ENCODE assay signal across 23 cellular contexts in the genomic region with DNA sequence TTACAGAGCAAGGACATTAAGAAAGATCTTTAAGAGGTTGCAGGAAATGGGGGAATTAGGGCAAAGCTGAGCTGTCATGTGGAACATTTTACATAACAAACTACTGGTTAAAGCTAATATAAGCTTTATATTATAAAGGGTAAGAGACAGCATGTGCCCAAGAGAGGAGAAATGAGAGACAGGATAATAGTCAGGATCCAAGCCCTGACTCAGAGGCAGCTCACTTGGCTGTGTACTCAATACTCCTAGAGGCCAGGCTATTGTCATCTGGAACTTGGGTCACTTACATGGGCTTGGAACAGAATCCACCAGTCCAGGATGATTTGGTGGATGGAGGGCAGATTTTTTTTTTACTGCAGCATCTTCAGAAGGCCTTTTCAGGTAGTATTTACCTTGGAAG.
"Had no signal": no experiment of that assay in that cellular context is flagged by ENCODE, and none has a peak within 500 bp of the region (broad histone marks: within the 10 kb centered on the region; RNA-seq: fewer than 3 reads in every experiment).

No MANE protein-coding gene starts in this region.

- H3K4me3 ChIP-seq: body of pancreas, colonic mucosa, heart left ventricle, lung, mucosa of descending colon, sigmoid colon, stomach, thyroid gland, uterus had no signal

- ATAC-seq: body of pancreas; esophagus mucosa; heart left ventricle; left colon; mucosa of descending colon; naive thymus-derived CD4-positive, alpha-beta T cell; T-cell had no signal

- H3K27ac ChIP-seq: body of pancreas, colonic mucosa, heart left ventricle, sigmoid colon, stomach, thyroid gland, uterus had no signal

- H3K4me1 Mint-ChIP-seq: T-cell had no signal

- H3K4me1 ChIP-seq: colonic mucosa, heart left ventricle, stomach, uterus had no signal

- H3K27ac Mint-ChIP-seq: activated naive CD8-positive, alpha-beta T cell; naive thymus-derived CD4-positive, alpha-beta T cell; T-cell had no signal

- H3K9me3 ChIP-seq: body of pancreas, colonic mucosa, heart left ventricle, mucosa of descending colon, sigmoid colon, stomach, thyroid gland, uterus had no signal

- H3K36me3 Mint-ChIP-seq: activated naive CD8-positive, alpha-beta T cell; T-cell had no signal

- DNase-seq: activated CD4-positive, alpha-beta T cell treated with anti-CD3 and anti-CD28 coated beads, Interleukin-2, amount 50 U/mL, for 1 hour; activated CD8-positive, alpha-beta memory T cell treated with anti-CD3 and anti-CD28 coated beads for 24 hours; activated gamma-delta T cell treated with Interleukin-2 at 50 U/mL for 16 hours; amygdala; body of pancreas; central memory CD4-positive, alpha-beta T cell; colonic mucosa; foreskin melanocyte; heart left ventricle; left colon; mucosa of descending colon; naive thymus-derived CD4-positive, alpha-beta T cell; occipital lobe; sigmoid colon; stimulated activated CD4-positive, alpha-beta T cell treated with anti-CD3 and anti-CD28 coated beads, Interleukin-1b, Interleukin-23, amount 100 ng/mL, for 48 hours; stomach; T-cell; T-helper 9 cell; thyroid gland; uterus had no signal

- H3K27me3 ChIP-seq: body of pancreas, colonic mucosa, heart left ventricle, sigmoid colon, stomach, thyroid gland, uterus had no signal

- H3K4me3 Mint-ChIP-seq: activated naive CD8-positive, alpha-beta T cell; naive thymus-derived CD4-positive, alpha-beta T cell; T-cell had no signal

- H3K36me3 ChIP-seq: colonic mucosa, heart left ventricle, sigmoid colon, stomach, thyroid gland, uterus had no signal
